ENCODE assay signal across 16 cellular contexts in the genomic region with DNA sequence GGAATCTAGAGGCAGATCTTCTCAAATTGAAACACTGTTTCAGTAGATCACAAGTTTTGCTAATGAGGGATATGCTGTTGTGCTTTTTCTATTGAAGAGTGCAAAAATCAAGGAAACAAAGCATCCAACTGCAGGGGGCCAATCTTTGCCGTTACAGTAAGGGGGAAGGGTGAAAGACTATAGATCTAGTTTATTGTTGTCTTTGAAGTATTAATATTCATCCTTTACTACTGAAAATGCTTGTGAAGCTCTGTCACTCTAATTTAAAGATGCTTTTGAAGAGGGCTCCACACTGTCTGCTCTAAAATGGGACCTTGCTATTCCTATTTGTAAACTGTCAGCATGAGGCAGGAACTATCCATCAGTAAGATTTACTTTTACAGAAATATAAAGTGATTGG.
"Had no signal": no experiment of that assay in that cellular context is flagged by ENCODE, and none has a peak within 500 bp of the region (broad histone marks: within the 10 kb centered on the region; RNA-seq: fewer than 3 reads in every experiment).

No MANE protein-coding gene starts in this region.

- ATAC-seq: Panc1 had no signal

- H3K27ac ChIP-seq: HL-60, RWPE1 had no signal

- DNase-seq: IMR-90, Kasumi-1, KG1, MM.1S, NCI-H1092 treated with DMSO at 0.1 percent for 48 hours, NCI-H1436, NCI-H187, NCI-H2029 treated with DMSO at 0.1 percent for 48 hours, NCI-H2171, NCI-H524, NCI-H526 treated with DMSO at 0.1 percent for 48 hours, NCI-H774, SHP77 had no signal
